Comparison of ENCODE assay signal across 36 cellular contexts in genomic region chr11:63244862-63245261, GRCh38. TPM values are rescaled to one million over a fixed set of nuclear protein-coding genes. Genes with fewer than 3 reads are reported as not detected.
"Had no signal": no experiment of that assay in that cellular context is flagged by ENCODE, and none has a peak within 500 bp of the region (broad histone marks: within the 10 kb centered on the region; RNA-seq: fewer than 3 reads in every experiment).

No MANE protein-coding gene starts in this region.

- H3K9me3 ChIP-seq: adrenal gland, body of pancreas, colonic mucosa, esophagus squamous epithelium, gastroesophageal sphincter had no signal

- H3K36me3 ChIP-seq: adrenal gland, colonic mucosa, esophagus squamous epithelium, gastroesophageal sphincter, WERI-Rb-1 had no signal

- H3K27ac ChIP-seq: adrenal gland, body of pancreas, colonic mucosa, epithelial cell of prostate, esophagus squamous epithelium, gastroesophageal sphincter, WERI-Rb-1 had no signal

- FAIRE-seq: endothelial cell of umbilical vein had no signal

- H3K4me1 ChIP-seq: adrenal gland, colonic mucosa, gastroesophageal sphincter had no signal

- H3K4me3 ChIP-seq: adrenal gland, body of pancreas, colonic mucosa, esophagus squamous epithelium, gastroesophageal sphincter had no signal

- H3K27me3 ChIP-seq: body of pancreas, colonic mucosa, esophagus squamous epithelium had no signal

- DNase-seq: activated B cell treated with CpG ODN at 0.5 μM for 24 hours; activated CD4-positive, alpha-beta memory T cell treated with anti-CD3 and anti-CD28 coated beads for 36 hours; activated CD4-positive, alpha-beta T cell treated with anti-CD3 and anti-CD28 coated beads for 48 hours; activated CD8-positive, alpha-beta memory T cell treated with anti-CD3 and anti-CD28 coated beads, Interleukin-2, amount 10 ng/mL, durations not matched to agents 7 days and 5 days; activated CD8-positive, alpha-beta memory T cell treated with anti-CD3 and anti-CD28 coated beads, Interleukin-2, amount 50 U/mL, for 4 hours; activated CD8-positive, alpha-beta T cell treated with anti-CD3 and anti-CD28 coated beads, Interleukin-2, amount 10 ng/mL, durations not matched to agents 7 days and 5 days; activated effector memory CD4-positive, alpha-beta T cell treated with anti-CD3 and anti-CD28 coated beads, Interleukin-2, amount 50 U/mL, for 16 hours; activated naive CD4-positive, alpha-beta T cell treated with anti-CD3 and anti-CD28 coated beads for 36 hours; activated naive CD8-positive, alpha-beta T cell treated with anti-CD3 and anti-CD28 coated beads for 36 hours; activated naive CD8-positive, alpha-beta T cell treated with anti-CD3 and anti-CD28 coated beads, Interleukin-2, amount 50 U/mL, for 24 hours; activated T-cell treated with anti-CD3 and anti-CD28 coated beads, Interleukin-2, amount 50 U/mL, for 1 hour; activated T-cell treated with anti-CD3 and anti-CD28 coated beads, Interleukin-2, amount 50 U/mL, for 48 hours; adrenal gland; aorta; body of pancreas; central memory CD4-positive, alpha-beta T cell; cerebellar nuclear complex; colonic mucosa; effector CD8-positive, alpha-beta T cell; esophagus squamous epithelium; foreskin melanocyte; T-helper 1 cell; T-helper 17 cell; T1000; WERI-Rb-1 had no signal

- ATAC-seq: activated CD4-positive, CD25-positive, alpha-beta regulatory T cell treated with anti-CD3 and anti-CD28 coated beads, Interleukin-2, amount 50 U/mL, for 24 hours; activated CD8-positive, alpha-beta memory T cell treated with anti-CD3 and anti-CD28 coated beads, Interleukin-2, amount 10 ng/mL, durations not matched to agents 7 days and 5 days; activated CD8-positive, alpha-beta T cell treated with anti-CD3 and anti-CD28 coated beads, Interleukin-2, amount 10 ng/mL, durations not matched to agents 7 days and 5 days; activated naive CD8-positive, alpha-beta T cell treated with anti-CD3 and anti-CD28 coated beads, Interleukin-2, amount 50 U/mL, for 24 hours; body of pancreas; gastroesophageal sphincter; T-helper 17 cell had no signal

RNA-seq across cellular contexts. Expression of gene SLC22A25, which starts 1.5 kb away (rescaled TPM):
- total RNA-seq: activated B cell treated with CpG ODN at 0.5 μM for 24 hours; activated CD4-positive, alpha-beta memory T cell treated with anti-CD3 and anti-CD28 coated beads for 36 hours; activated CD8-positive, alpha-beta memory T cell treated with anti-CD3 and anti-CD28 coated beads for 36 hours; activated CD8-positive, alpha-beta memory T cell treated with anti-CD3 and anti-CD28 coated beads, Interleukin-2, amount 10 ng/mL, durations not matched to agents 7 days and 5 days; activated CD8-positive, alpha-beta T cell treated with anti-CD3 and anti-CD28 coated beads, Interleukin-2, amount 10 ng/mL, durations not matched to agents 7 days and 5 days; activated naive CD4-positive, alpha-beta T cell treated with anti-CD3 and anti-CD28 coated beads for 36 hours; activated naive CD8-positive, alpha-beta T cell treated with anti-CD3 and anti-CD28 coated beads for 36 hours; activated T-helper 1 cell treated with anti-CD3 and anti-CD28 coated beads, Interleukin-12 subunit alpha, Interleukin-12 subunit beta, Interleukin-2, Interleukin-4 antibody, amounts not matched to agents 30 ng/mL and 10 ng/mL and 1 ng/mL, durations not matched to agents 14 hours and 24 hours and 36 hours; activated T-helper 2 cell treated with anti-CD3 and anti-CD28 coated beads, Interferon-gamma antibody, Interleukin-2, Interleukin-4, amounts not matched to agents 10 μg/mL and 5 μg/mL and 100 μg/mL, durations not matched to agents 14 hours and 24 hours and 36 hours; aorta; body of pancreas; colonic mucosa; dermis microvascular lymphatic vessel endothelial cell; endothelial cell of umbilical vein; fibroblast of lung; fibroblast of villous mesenchyme; gastroesophageal sphincter; glomerular endothelial cell; T-helper 17 cell had no signal
- polyA plus RNA-seq: adrenal gland, aorta, endothelial cell of umbilical vein, fibroblast of lung had no signal
